ENCODE assay signal across 8 cellular contexts in genomic region chr5:34930527-34930844, GRCh38. TPM values are rescaled to one million over a fixed set of nuclear protein-coding genes. Genes with fewer than 3 reads are reported as not detected.
DNase-seq lines count a peak whose midpoint lies in the region; ATAC-seq and TF ChIP-seq lines count a peak whose summit lies in the region.

No MANE protein-coding gene starts in this region.

- no peak for ATAC-seq in lung (ENCODE audit: insufficient read depth, low FRiP score)

- H3K4me1 ChIP-seq in lung (ENCODE audit: control insufficient read depth in 2 of 2, insufficient read depth in 2 of 2, low read length in 2 of 2) = peaks cover 6% of the 10 kb centered on the region in 2 donors
- H3K4me1 ChIP-seq in vagina = peaks cover 40% of the 10 kb centered on the region

- H3K4me3 ChIP-seq in HFF-Myc (replicated peaks; ENCODE audit: low read depth, low read length) (peak overlapping the region; percentile 82), astrocyte of the cerebellum (ENCODE audit: low read depth, low read length) (peak overlapping the region; percentile 82), lung (peak overlapping the region; percentile 73), vagina (peak overlapping the region; percentile 79 to 97)

- H3K27me3 ChIP-seq in lung (ENCODE audit: control insufficient read depth, insufficient read depth) = no peaks in the 10 kb centered on the region
- no peaks in the 10 kb centered on the region for H3K27me3 ChIP-seq in vagina

- peak overlapping the region; percentile 91 for H3K27ac ChIP-seq in 22Rv1
- H3K27ac ChIP-seq in lung (ENCODE audit: low read depth in 1 of 2, low read length in 1 of 2) = peak overlapping the region in 1 of 2 donors; percentile 91
- peak overlapping the region; percentile 96 for H3K27ac ChIP-seq in vagina

- no peak for TF ChIP-seq POLR2A in vagina (IDR thresholded peaks at IDR 0.05)

- intact Hi-C loops in vagina (cut with DNase I) = no loop called here

- H3K9me3 ChIP-seq in lung (ENCODE audit: control insufficient read depth in 2 of 2, insufficient read depth in 1 of 2, low read length in 1 of 2) = no peaks in the 10 kb centered on the region
- H3K9me3 ChIP-seq in vagina = no peaks in the 10 kb centered on the region

- in situ Hi-C loops in astrocyte of the cerebellum (cut with HindIII; ENCODE audit: low sequenced_read_pairs) = no loop called here

- peaks cover 3 to 9% of the 10 kb centered on the region in 2 donors for H3K36me3 ChIP-seq in lung (ENCODE audit: control insufficient read depth in 2 of 2, insufficient read depth in 2 of 2, low read length in 2 of 2)
- peaks cover 0 to 13% of the 10 kb centered on the region in 2 donors for H3K36me3 ChIP-seq in vagina

- 0 to 1% methylated on average over 2 of the region's 2 CpGs for WGBS in lung, 2 donors

- DNase-seq in HFF-Myc (ENCODE audit: extremely low read depth, low read depth) (no peak), astrocyte of the cerebellum (ENCODE audit: low read depth) (no peak), lung (ENCODE audit: low spot score) (no peak), vagina (ENCODE audit: extremely low spot score in 2 of 2) (no peak), Kasumi-1 (lab: John Stamatoyannopoulos, UW) (no peak), cortex of kidney (lab: John Stamatoyannopoulos, UW) (no peak), NCI-H226 (no peak)

- TF ChIP-seq CTCF in 22Rv1 (IDR thresholded peaks at IDR 0.05) (no peak), HFF-Myc (IDR thresholded peaks at IDR 0.05; ENCODE audit: low read depth, low read length, missing control alignments) (no peak), astrocyte of the cerebellum (IDR thresholded peaks at IDR 0.05; ENCODE audit: low read depth, low read length, missing control alignments) (no peak), lung (IDR thresholded peaks at IDR 0.05; ENCODE audit: control extremely low read depth, extremely low read depth) (no peak), vagina (IDR thresholded peaks at IDR 0.05) (no peak)

RNA-seq across cellular contexts. Expression of gene DNAJC21, which starts 1.1 kb away (rescaled TPM):
- total RNA-seq in lung (10 to 100 TPM; 39.6 to 45.6 TPM), vagina (38.5 TPM)
- polyA plus RNA-seq in lung = 10 to 100 TPM; 23.8 to 29.1 TPM

RNA-seq across cellular contexts. Expression of gene BRIX1, which starts 15.0 kb away (rescaled TPM):
- total RNA-seq in lung (10 to 100 TPM; 17.6 to 22.4 TPM), vagina (10.3 TPM)
- polyA plus RNA-seq in lung = 10 to 100 TPM; 22.4 to 31.2 TPM

RNA-seq across cellular contexts. Expression of gene RAD1, which starts 15.2 kb away (rescaled TPM):
- 10 to 100 TPM; 19.5 to 45.7 TPM for total RNA-seq in lung
- polyA plus RNA-seq in lung = 10 to 100 TPM; 12.9 to 15.8 TPM
- 27.7 TPM for total RNA-seq in vagina
